Comparison of ENCODE assay signal across 16 cellular contexts in genomic region chr6:50724381-50725124, GRCh38. TPM values are rescaled to one million over a fixed set of nuclear protein-coding genes. Genes with fewer than 3 reads are reported as not detected.
DNase-seq lines count a peak whose midpoint lies in the region; ATAC-seq and TF ChIP-seq lines count a peak whose summit lies in the region.
"Had no signal": no experiment of that assay in that cellular context is flagged by ENCODE, and none has a peak within 500 bp of the region (broad histone marks: within the 10 kb centered on the region; RNA-seq: fewer than 3 reads in every experiment).

No MANE protein-coding gene starts in this region.

- H3K27ac ChIP-seq in neural progenitor cell, result no peak overlapping the region
- H3K27ac ChIP-seq: gastroesophageal sphincter, prostate gland, tibial artery had no signal

- peak overlapping the region; percentile 60 for H3K27ac Mint-ChIP-seq in activated CD4-positive, alpha-beta T cell treated with anti-CD3 and anti-CD28 coated beads, Interleukin-2, amount 10 ng/mL, durations not matched to agents 7 days and 5 days
- H3K27ac Mint-ChIP-seq in activated naive CD8-positive, alpha-beta T cell treated with anti-CD3 and anti-CD28 coated beads, Interleukin-2, amount 10 ng/mL, durations not matched to agents 7 days and 5 days, result no peak overlapping the region
- H3K27ac Mint-ChIP-seq in neural progenitor cell, result no peak overlapping the region

- TF ChIP-seq CTCF in LNCaP clone FGC (IDR thresholded peaks at IDR 0.05; ENCODE audit: control insufficient read depth, extremely low read depth, insufficient read depth) (0 out of 2 replicates have a peak, but pooled peaks have one; percentile 4), neural progenitor cell (IDR thresholded peaks at IDR 0.05) (peak; percentile 7)

- CTCF ChIA-PET in activated CD4-positive, alpha-beta T cell treated with anti-CD3 and anti-CD28 coated beads, Interleukin-2, amount 10 ng/mL, durations not matched to agents 7 days and 5 days (lab: Charles Lee), result interaction anchor here (1.2 kb wide), 1 partner anchor 37 kb away, joined by 3 read pairs; no protein-coding TSS in a partner anchor

- H3K4me1 ChIP-seq in neural progenitor cell, result peaks cover 4% of the 10 kb centered on the region
- H3K4me1 ChIP-seq: gastroesophageal sphincter, prostate gland, tibial artery had no signal

- POLR2A ChIA-PET in activated CD4-positive, alpha-beta T cell treated with anti-CD3 and anti-CD28 coated beads, Interleukin-2, amount 10 ng/mL, durations not matched to agents 7 days and 5 days (lab: Charles Lee), result no interaction called here
- POLR2A ChIA-PET in activated naive CD8-positive, alpha-beta T cell treated with anti-CD3 and anti-CD28 coated beads, Interleukin-2, amount 10 ng/mL, durations not matched to agents 7 days and 5 days (lab: Charles Lee), result no interaction called here

- peaks cover 100% of the 10 kb centered on the region for H3K27me3 ChIP-seq in neural progenitor cell

- peaks cover 52% of the 10 kb centered on the region for H3K27me3 Mint-ChIP-seq in activated CD4-positive, alpha-beta T cell treated with anti-CD3 and anti-CD28 coated beads, Interleukin-2, amount 10 ng/mL, durations not matched to agents 7 days and 5 days
- H3K27me3 Mint-ChIP-seq in activated naive CD8-positive, alpha-beta T cell treated with anti-CD3 and anti-CD28 coated beads, Interleukin-2, amount 10 ng/mL, durations not matched to agents 7 days and 5 days, result peaks cover 52% of the 10 kb centered on the region
- H3K27me3 Mint-ChIP-seq in neural progenitor cell (ENCODE audit: insufficient read depth, low read depth), result peaks cover 84% of the 10 kb centered on the region

- peak overlapping the region; percentile 43 for H3K4me3 Mint-ChIP-seq in activated CD4-positive, alpha-beta T cell treated with anti-CD3 and anti-CD28 coated beads, Interleukin-2, amount 10 ng/mL, durations not matched to agents 7 days and 5 days
- peak overlapping the region; percentile 60 for H3K4me3 Mint-ChIP-seq in activated naive CD8-positive, alpha-beta T cell treated with anti-CD3 and anti-CD28 coated beads, Interleukin-2, amount 10 ng/mL, durations not matched to agents 7 days and 5 days
- peak overlapping the region; percentile 33 for H3K4me3 Mint-ChIP-seq in neural progenitor cell

- H3K79me2 ChIP-seq in neural progenitor cell (ENCODE audit: low read depth), result no peaks in the 10 kb centered on the region

- no peak overlapping the region for H2AFZ ChIP-seq in neural progenitor cell (replicated peaks)

- peaks cover 54% of the 10 kb centered on the region for H4K20me1 ChIP-seq in neural progenitor cell (ENCODE audit: low read depth)

- H3K36me3 Mint-ChIP-seq in activated CD4-positive, alpha-beta T cell treated with anti-CD3 and anti-CD28 coated beads, Interleukin-2, amount 10 ng/mL, durations not matched to agents 7 days and 5 days (ENCODE audit: low read depth), result no peaks in the 10 kb centered on the region
- no peaks in the 10 kb centered on the region for H3K36me3 Mint-ChIP-seq in activated naive CD8-positive, alpha-beta T cell treated with anti-CD3 and anti-CD28 coated beads, Interleukin-2, amount 10 ng/mL, durations not matched to agents 7 days and 5 days
- no peaks in the 10 kb centered on the region for H3K36me3 Mint-ChIP-seq in neural progenitor cell

- peaks cover 4% of the 10 kb centered on the region for H3F3A ChIP-seq in neural progenitor cell (ENCODE audit: low read depth)

- no peak overlapping the region for H3K9ac ChIP-seq in neural progenitor cell

- H3K4me3 ChIP-seq in LNCaP clone FGC (ENCODE audit: low read depth, low read length) (no peak overlapping the region), neural progenitor cell (peak overlapping the region; percentile 27)
- H3K4me3 ChIP-seq: gastroesophageal sphincter, prostate gland, tibial artery had no signal

- H3K9me3 ChIP-seq in neural progenitor cell (ENCODE audit: low read depth), result no peaks in the 10 kb centered on the region
- H3K9me3 ChIP-seq: gastroesophageal sphincter, prostate gland, tibial artery had no signal

- H3K36me3 ChIP-seq in neural progenitor cell, result no peaks in the 10 kb centered on the region
- H3K36me3 ChIP-seq: gastroesophageal sphincter, prostate gland, tibial artery had no signal

- H3K4me2 ChIP-seq in neural progenitor cell, result peak overlapping the region; percentile 69

- peaks cover 13% of the 10 kb centered on the region for H3K9me3 Mint-ChIP-seq in activated CD4-positive, alpha-beta T cell treated with anti-CD3 and anti-CD28 coated beads, Interleukin-2, amount 10 ng/mL, durations not matched to agents 7 days and 5 days
- peaks cover 2% of the 10 kb centered on the region for H3K9me3 Mint-ChIP-seq in activated naive CD8-positive, alpha-beta T cell treated with anti-CD3 and anti-CD28 coated beads, Interleukin-2, amount 10 ng/mL, durations not matched to agents 7 days and 5 days
- peaks cover 3% of the 10 kb centered on the region for H3K9me3 Mint-ChIP-seq in neural progenitor cell

- DNase-seq in activated CD4-positive, alpha-beta T cell treated with anti-CD3 and anti-CD28 coated beads, Interleukin-2, amount 10 ng/mL, durations not matched to agents 7 days and 5 days, result peak; percentile 15
- no peak for DNase-seq in activated CD4-positive, alpha-beta T cell treated with anti-CD3 and anti-CD28 coated beads, Interleukin-2, amount 50 U/mL, for 4 hours
- DNase-seq in LNCaP clone FGC (ENCODE audit: low read depth), result no peak
- DNase-seq in activated naive CD8-positive, alpha-beta T cell treated with anti-CD3 and anti-CD28 coated beads, Interleukin-2, amount 10 ng/mL, durations not matched to agents 7 days and 5 days, result no peak
- peak; percentile 55 for DNase-seq in neural progenitor cell (ENCODE audit: low spot score)
- DNase-seq: activated CD4-positive, alpha-beta T cell treated with anti-CD3 and anti-CD28 coated beads, Interleukin-2, amount 50 U/mL, for 1 hour; activated gamma-delta T cell; NCI-H2081 treated with DMSO at 0.1 percent for 48 hours; tibial artery had no signal

- no peak for ATAC-seq in activated naive CD8-positive, alpha-beta T cell treated with anti-CD3 and anti-CD28 coated beads, Interleukin-2, amount 10 ng/mL, durations not matched to agents 7 days and 5 days (ENCODE audit: low read depth)
- no peak for ATAC-seq in HG03159 (IDR thresholded peaks at IDR 0.05; ENCODE audit: unreplicated experiment)
- ATAC-seq in HG03139 (IDR thresholded peaks at IDR 0.05; ENCODE audit: unreplicated experiment), result no peak
- ATAC-seq in HG02571 (IDR thresholded peaks at IDR 0.05; ENCODE audit: unreplicated experiment), result no peak
- ATAC-seq: gastroesophageal sphincter, Panc1 had no signal

- H3K4me1 Mint-ChIP-seq in activated CD4-positive, alpha-beta T cell treated with anti-CD3 and anti-CD28 coated beads, Interleukin-2, amount 10 ng/mL, durations not matched to agents 7 days and 5 days, result peaks cover 16% of the 10 kb centered on the region
- H3K4me1 Mint-ChIP-seq in activated naive CD8-positive, alpha-beta T cell treated with anti-CD3 and anti-CD28 coated beads, Interleukin-2, amount 10 ng/mL, durations not matched to agents 7 days and 5 days, result peaks cover 6% of the 10 kb centered on the region
- H3K4me1 Mint-ChIP-seq in neural progenitor cell, result peaks cover 2% of the 10 kb centered on the region

RNA-seq across cellular contexts. Expression of gene TFAP2D, which starts 11.2 kb away (rescaled TPM):
- total RNA-seq in activated CD4-positive, alpha-beta T cell treated with anti-CD3 and anti-CD28 coated beads, Interleukin-2, amount 10 ng/mL, durations not matched to agents 7 days and 5 days, result not detected
- not detected for total RNA-seq in activated naive CD8-positive, alpha-beta T cell treated with anti-CD3 and anti-CD28 coated beads, Interleukin-2, amount 10 ng/mL, durations not matched to agents 7 days and 5 days
- total RNA-seq in neural progenitor cell (ENCODE audit: low replicate concordance), result not detected in 2 replicates
- total RNA-seq: gastroesophageal sphincter; prostate gland; T-helper 1 cell treated with Interleukin-12 subunit alpha and Interleukin-12 subunit beta and Interleukin-4 antibody, amounts not matched to agents 30 ng/mL and 1 ng/mL, for 36 hours had no signal

Comparison
In these comparisons a context has a peak if more than half of its experiments do, and no peak if none do; other contexts are left out.
1. DNase-seq: peak in activated CD4-positive, alpha-beta T cell treated with anti-CD3 and anti-CD28 coated beads, Interleukin-2, amount 10 ng/mL, durations not matched to agents 7 days and 5 days (single experiment) and neural progenitor cell (single experiment); none in activated CD4-positive, alpha-beta T cell treated with anti-CD3 and anti-CD28 coated beads, Interleukin-2, amount 50 U/mL, for 4 hours (0 of 2), LNCaP clone FGC (single experiment) and activated naive CD8-positive, alpha-beta T cell treated with anti-CD3 and anti-CD28 coated beads, Interleukin-2, amount 10 ng/mL, durations not matched to agents 7 days and 5 days (single experiment).
2. Peak in every context shown above with its lines, with median percentiles within 50 percentile points of each other: H3K4me3 Mint-ChIP-seq.